ENCODE assay signal across 8 cellular contexts in the genomic region with DNA sequence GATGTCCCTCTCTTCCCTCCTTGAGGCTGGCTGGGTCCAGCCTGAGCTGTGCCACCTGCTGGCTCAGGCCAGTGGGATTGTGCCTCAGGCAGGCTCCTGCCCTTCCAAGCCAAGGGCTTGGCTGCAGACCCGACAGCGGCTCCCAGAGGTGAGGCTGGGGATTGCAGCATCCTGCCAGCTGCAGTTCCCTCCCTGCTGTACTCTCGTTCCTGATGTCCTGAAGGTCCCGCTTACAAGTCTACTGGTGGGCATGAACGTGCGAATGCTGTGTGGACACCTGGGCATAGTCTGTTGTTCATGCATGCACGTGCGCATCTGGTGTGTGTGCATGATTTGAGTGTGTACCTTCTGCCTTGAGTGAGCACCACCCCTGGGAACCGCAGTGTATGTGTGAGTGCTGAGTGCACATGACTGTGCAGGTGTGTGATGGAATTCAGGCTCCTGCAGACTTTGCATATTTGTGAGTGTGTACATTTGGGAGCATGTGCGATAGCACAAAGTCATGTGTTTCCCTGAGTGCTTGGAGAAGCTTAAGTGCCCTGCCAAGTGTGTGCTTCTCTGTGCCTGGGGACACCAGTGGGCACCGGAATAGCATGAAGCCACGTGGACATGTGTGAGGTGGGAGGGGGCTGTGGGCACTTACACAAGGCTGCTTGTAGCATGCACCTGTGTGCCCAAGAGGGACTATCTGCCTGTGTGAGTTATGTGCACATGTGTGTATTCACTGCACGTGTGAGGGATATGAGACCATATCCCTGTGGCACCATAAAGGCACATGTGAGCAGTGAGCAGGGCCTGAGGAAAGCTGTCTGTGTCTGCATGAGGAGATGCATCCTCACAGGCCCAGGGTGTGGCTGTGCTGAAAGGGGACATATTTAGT. TPM values are rescaled to one million over a fixed set of nuclear protein-coding genes. Genes with fewer than 3 reads are reported as not detected.
DNase-seq lines count a peak whose midpoint lies in the region; ATAC-seq and TF ChIP-seq lines count a peak whose summit lies in the region.

No MANE protein-coding gene starts in this region.

- POLR2A ChIA-PET in activated CD4-positive, alpha-beta memory T cell treated with anti-CD3 and anti-CD28 coated beads for 36 hours (lab: Charles Lee), result no interaction called here

- H3K9ac ChIP-seq in endodermal cell (ENCODE audit: extremely low read depth, low read length, poor library complexity, severe bottlenecking), result no peak overlapping the region

- CTCF ChIA-PET in activated CD4-positive, alpha-beta memory T cell treated with anti-CD3 and anti-CD28 coated beads for 36 hours (lab: Charles Lee), result interaction anchor here (0.6 to 1.9 kb wide), 18 partner anchors 8 to 148 kb away, joined by 3 to 17 read pairs (median 4); no protein-coding TSS in a partner anchor

- H3K36me3 Mint-ChIP-seq in CD14-positive monocyte, result peaks cover 0 to 1% of the 10 kb centered on the region in 2 donors
- no peaks in the 10 kb centered on the region for H3K36me3 Mint-ChIP-seq in activated CD4-positive, alpha-beta memory T cell treated with anti-CD3 and anti-CD28 coated beads for 36 hours
- H3K36me3 Mint-ChIP-seq in endodermal cell (ENCODE audit: low read depth), result no peaks in the 10 kb centered on the region
- no peaks in the 10 kb centered on the region for H3K36me3 Mint-ChIP-seq in stimulated activated naive B cell treated with anti-CD40 and anti-IgM and Interleukin-4, amounts not matched to agents 10 μg/mL and 1 μg/mL and 100 μg/mL, for 72 hours

- H3K9me3 Mint-ChIP-seq in CD14-positive monocyte (no peaks in the 10 kb centered on the region), endodermal cell (no peaks in the 10 kb centered on the region)
- no peaks in the 10 kb centered on the region for H3K9me3 Mint-ChIP-seq in activated CD4-positive, alpha-beta memory T cell treated with anti-CD3 and anti-CD28 coated beads for 36 hours
- no peaks in the 10 kb centered on the region for H3K9me3 Mint-ChIP-seq in stimulated activated naive B cell treated with anti-CD40 and anti-IgM and Interleukin-4, amounts not matched to agents 10 μg/mL and 1 μg/mL and 100 μg/mL, for 72 hours

- H3K4me3 ChIP-seq in endodermal cell (ENCODE audit: low read length), result no peak overlapping the region

- no peaks in the 10 kb centered on the region for H3K4me1 ChIP-seq in endodermal cell (ENCODE audit: control insufficient read depth, insufficient read depth, low read length)

- peak; percentile 85 for DNase-seq in CD14-positive monocyte (ENCODE audit: low spot score)
- DNase-seq in NCI-H460 (ENCODE audit: extremely low read depth, low read depth), result peak; percentile 88
- peak; percentile 79 for DNase-seq in activated CD4-positive, alpha-beta memory T cell treated with anti-CD3 and anti-CD28 coated beads for 36 hours
- DNase-seq in endodermal cell, result peak; percentile 99
- peak; percentile 73 for DNase-seq in midbrain (lab: John Stamatoyannopoulos, UW)
- DNase-seq in stimulated activated naive B cell treated with anti-CD40 and anti-IgM and Interleukin-4, amounts not matched to agents 10 μg/mL and 1 μg/mL and 100 μg/mL, for 72 hours, result no peak
- DNase-seq in NCI-H2171 (lab: John Stamatoyannopoulos, UW), result no peak

- intact Hi-C loops in CD14-positive monocyte (cut with micrococcal nuclease), result loop anchor here in 1 of 2 donors (2.0 kb wide), 1 partner anchor 57 kb away; no protein-coding TSS in a partner anchor
- intact Hi-C loops in activated CD4-positive, alpha-beta memory T cell treated with anti-CD3 and anti-CD28 coated beads for 36 hours (cut with micrococcal nuclease), result no loop called here

- H3K27me3 ChIP-seq in endodermal cell (ENCODE audit: control insufficient read depth, insufficient read depth, low read length, poor library complexity, severe bottlenecking), result no peaks in the 10 kb centered on the region

- H3K27ac Mint-ChIP-seq in CD14-positive monocyte (peak overlapping the region in 2 of 7 donors; percentile 50 to 77), endodermal cell (no peak overlapping the region)
- no peak overlapping the region for H3K27ac Mint-ChIP-seq in activated CD4-positive, alpha-beta memory T cell treated with anti-CD3 and anti-CD28 coated beads for 36 hours
- H3K27ac Mint-ChIP-seq in stimulated activated naive B cell treated with anti-CD40 and anti-IgM and Interleukin-4, amounts not matched to agents 10 μg/mL and 1 μg/mL and 100 μg/mL, for 72 hours, result no peak overlapping the region

- TF ChIP-seq CTCF in CD14-positive monocyte (IDR thresholded peaks at IDR 0.05) (peak; percentile 99), endodermal cell (conservative IDR thresholded peaks at IDR 0.05) (peak; percentile 98)

- no peak overlapping the region for H3K27ac ChIP-seq in endodermal cell (ENCODE audit: low read depth, low read length)

- H3K4me3 Mint-ChIP-seq in CD14-positive monocyte, result no peak overlapping the region
- no peak overlapping the region for H3K4me3 Mint-ChIP-seq in activated CD4-positive, alpha-beta memory T cell treated with anti-CD3 and anti-CD28 coated beads for 36 hours
- H3K4me3 Mint-ChIP-seq in endodermal cell, result no peak overlapping the region
- no peak overlapping the region for H3K4me3 Mint-ChIP-seq in stimulated activated naive B cell treated with anti-CD40 and anti-IgM and Interleukin-4, amounts not matched to agents 10 μg/mL and 1 μg/mL and 100 μg/mL, for 72 hours

- WGBS in endodermal cell (ENCODE audit: insufficient coverage in 1 of 2, insufficient read length in 1 of 2), 2 experiments, result 49 to 55% methylated on average over 9 to 13 of the region's 13 CpGs

- H3K27me3 Mint-ChIP-seq in CD14-positive monocyte (ENCODE audit: low read depth in 3 of 3) (peaks cover 0 to 3% (median 1%) of the 10 kb centered on the region in 3 donors), endodermal cell (ENCODE audit: insufficient read depth) (peaks cover 2% of the 10 kb centered on the region)
- H3K27me3 Mint-ChIP-seq in activated CD4-positive, alpha-beta memory T cell treated with anti-CD3 and anti-CD28 coated beads for 36 hours, result peaks cover 12% of the 10 kb centered on the region
- H3K27me3 Mint-ChIP-seq in stimulated activated naive B cell treated with anti-CD40 and anti-IgM and Interleukin-4, amounts not matched to agents 10 μg/mL and 1 μg/mL and 100 μg/mL, for 72 hours, result peaks cover 37 to 40% of the 10 kb centered on the region in 2 donors

- H3K4me1 Mint-ChIP-seq in CD14-positive monocyte, result peaks cover 51% of the 10 kb centered on the region
- no peaks in the 10 kb centered on the region for H3K4me1 Mint-ChIP-seq in activated CD4-positive, alpha-beta memory T cell treated with anti-CD3 and anti-CD28 coated beads for 36 hours (ENCODE audit: low read depth)
- no peaks in the 10 kb centered on the region for H3K4me1 Mint-ChIP-seq in endodermal cell
- H3K4me1 Mint-ChIP-seq in stimulated activated naive B cell treated with anti-CD40 and anti-IgM and Interleukin-4, amounts not matched to agents 10 μg/mL and 1 μg/mL and 100 μg/mL, for 72 hours, result no peaks in the 10 kb centered on the region

- H3K36me3 ChIP-seq in endodermal cell (ENCODE audit: control insufficient read depth, insufficient read depth, low read length), result no peaks in the 10 kb centered on the region

- ATAC-seq in GM21717 (IDR thresholded peaks at IDR 0.05; ENCODE audit: unreplicated experiment), result peak; percentile 49
- peak; percentile 61 to 65 for ATAC-seq in stimulated activated naive B cell treated with anti-CD40 and anti-IgM and Interleukin-4, amounts not matched to agents 10 μg/mL and 1 μg/mL and 100 μg/mL, for 72 hours (replicated peaks)

- H3K9me3 ChIP-seq in endodermal cell (ENCODE audit: control insufficient read depth, low read length), result no peaks in the 10 kb centered on the region

RNA-seq across cellular contexts. Expression of a gene that starts 19.3 kb away (rescaled TPM):
- polyA plus RNA-seq in CD14-positive monocyte, result 1 to 10 TPM in 1 of 2 donors, not detected in 1; 2.7 TPM
- total RNA-seq in NCI-H460 (2014; rRNA removed; shearing (Covaris generic)), result 23.1 and 25.5 TPM in 2 replicates
- 12.9 and 21.0 TPM in 2 replicates for polyA plus RNA-seq in NCI-H460 (2014; cell fraction: nucleus; rRNA removed)
- total RNA-seq in activated CD4-positive, alpha-beta memory T cell treated with anti-CD3 and anti-CD28 coated beads for 36 hours, result 1 to 10 TPM; 3.5 to 3.7 TPM
- total RNA-seq in endodermal cell, result 1 to 10 TPM in 1 of 2 donors, not detected in 1; 1.5 TPM
- 1.6 TPM for polyA plus RNA-seq in endodermal cell (2013, experiment 1 of 2)
- 0.37 TPM for polyA plus RNA-seq in endodermal cell (2013, experiment 2 of 2)

RNA-seq across cellular contexts. Expression of a gene that starts 22.0 kb away (rescaled TPM):
- polyA plus RNA-seq in CD14-positive monocyte, result under 1 TPM; 0.18 to 0.52 TPM
- total RNA-seq in NCI-H460 (2014; rRNA removed; shearing (Covaris generic)), result 36.0 and 41.3 TPM in 2 replicates
- polyA plus RNA-seq in NCI-H460 (2014; cell fraction: nucleus; rRNA removed), result 10.6 and 17.5 TPM in 2 replicates
- total RNA-seq in activated CD4-positive, alpha-beta memory T cell treated with anti-CD3 and anti-CD28 coated beads for 36 hours, result not detected
- total RNA-seq in endodermal cell, result under 1 TPM; 0.07 to 0.09 TPM
- polyA plus RNA-seq in endodermal cell (2013, experiment 1 of 2), result 0.11 TPM
- 0.08 TPM for polyA plus RNA-seq in endodermal cell (2013, experiment 2 of 2)

Comparison
In these comparisons a context has a peak if more than half of its experiments do, and no peak if none do; other contexts are left out.
1. DNase-seq: peak in CD14-positive monocyte (single experiment), NCI-H460 (single experiment), activated CD4-positive, alpha-beta memory T cell treated with anti-CD3 and anti-CD28 coated beads for 36 hours (single experiment), endodermal cell (single experiment) and midbrain (single experiment); none in stimulated activated naive B cell treated with anti-CD40 and anti-IgM and Interleukin-4, amounts not matched to agents 10 μg/mL and 1 μg/mL and 100 μg/mL, for 72 hours (single experiment) and NCI-H2171 (single experiment).
2. RNA of a gene that starts 22.0 kb away (total RNA-seq): 36.0 to 41.3 TPM in NCI-H460; 0.07 to 0.09 TPM in endodermal cell and not detected in activated CD4-positive, alpha-beta memory T cell treated with anti-CD3 and anti-CD28 coated beads for 36 hours; every median in the first group is over 10 times any median in the second.